In the genomic region with DNA sequence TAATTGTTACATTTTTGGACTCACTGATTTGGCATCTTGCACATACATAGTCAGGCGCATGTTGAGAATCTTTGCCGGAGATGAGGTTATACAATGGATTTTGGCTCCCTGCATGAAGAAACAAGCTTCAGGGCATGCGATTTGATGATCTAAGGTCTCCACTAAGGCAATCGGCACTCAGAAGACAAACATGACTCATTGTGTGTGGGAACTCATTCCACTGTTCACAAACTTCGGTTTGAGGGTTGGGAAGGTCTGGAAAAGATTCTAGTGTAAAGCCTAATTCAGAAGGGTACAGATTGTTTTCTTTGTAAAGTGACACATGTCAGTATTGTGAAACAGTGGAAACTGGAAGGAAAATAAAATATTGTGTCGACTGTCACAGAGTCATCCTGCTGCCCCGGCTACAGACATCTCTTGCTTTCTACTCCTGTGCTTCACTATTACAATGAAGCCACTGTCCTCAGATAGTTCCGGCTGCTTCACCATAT, we compare ENCODE assay signal across 8 cellular contexts.
DNase-seq lines count a peak whose midpoint lies in the region; ATAC-seq lines count a peak whose summit lies in the region.

No MANE protein-coding gene starts in this region.

- H2BK120ac ChIP-seq in mesendoderm (ENCODE audit: low read depth, low read length): no peak overlapping the region

- WGBS in mesendoderm (ENCODE audit: extremely low coverage, insufficient coverage, low lambda C conversion rate): no CpG with 5 or more reads among the region's 8 CpGs

- H2AK5ac ChIP-seq in mesendoderm (ENCODE audit: low read length): no peak overlapping the region

- no peak overlapping the region for H2BK5ac ChIP-seq in mesendoderm (ENCODE audit: low read length)

- ATAC-seq in HG02678 (IDR thresholded peaks at IDR 0.05; ENCODE audit: unreplicated experiment): no peak

- no peak overlapping the region for H3K9ac ChIP-seq in mesendoderm (ENCODE audit: low read length)

- peak; percentile 92 for DNase-seq in AG08395 (ENCODE audit: low spot score)
- peak; percentile 100 for DNase-seq in M059J (ENCODE audit: low read depth)
- peak; percentile 45 to 93 for DNase-seq in dermis microvascular lymphatic vessel endothelial cell (ENCODE audit: low read depth in 2 of 2)
- peak; percentile 49 for DNase-seq in mesendoderm
- DNase-seq in iPS-NIHi7 (ENCODE audit: extremely low spot score): no peak
- no peak for DNase-seq in CD1c-positive myeloid dendritic cell (ENCODE audit: extremely low spot score)
- no peak for DNase-seq in T-helper 2 cell

- H3K27ac ChIP-seq in mesendoderm (ENCODE audit: low read depth, low read length): no peak overlapping the region

- no peak overlapping the region for H3K4me3 ChIP-seq in mesendoderm (ENCODE audit: low read length)

- H3K4ac ChIP-seq in mesendoderm (ENCODE audit: low read depth, low read length): no peak overlapping the region

- H3K36me3 ChIP-seq in mesendoderm (ENCODE audit: control insufficient read depth, insufficient read depth, low read length): no peaks in the 10 kb centered on the region

- H3K27me3 ChIP-seq in mesendoderm (ENCODE audit: insufficient read depth, low read length, poor library complexity): no peaks in the 10 kb centered on the region

- H3K56ac ChIP-seq in mesendoderm (ENCODE audit: low read length): no peak overlapping the region

- no peak overlapping the region for H4K5ac ChIP-seq in mesendoderm (ENCODE audit: low read length)

- no peak overlapping the region for H3K23ac ChIP-seq in mesendoderm (ENCODE audit: low read length)

- no peaks in the 10 kb centered on the region for H3K79me1 ChIP-seq in mesendoderm (ENCODE audit: low read length)

- no peaks in the 10 kb centered on the region for H3K4me1 ChIP-seq in mesendoderm (ENCODE audit: control insufficient read depth, low read depth, low read length)

- no peak overlapping the region for H2BK15ac ChIP-seq in mesendoderm (replicated peaks; ENCODE audit: low read depth)

- H4K8ac ChIP-seq in mesendoderm (ENCODE audit: low read depth, low read length): no peak overlapping the region

- no peak overlapping the region for H3K4me2 ChIP-seq in mesendoderm (ENCODE audit: low read length)

- H3K79me2 ChIP-seq in mesendoderm (ENCODE audit: control insufficient read depth, insufficient read depth, low read length): no peaks in the 10 kb centered on the region

- H3K18ac ChIP-seq in mesendoderm (ENCODE audit: low read length): no peak overlapping the region

Comparison
In these comparisons a context has a peak if more than half of its experiments do, and no peak if none do; other contexts are left out.
1. DNase-seq: peak in AG08395 (single experiment), M059J (single experiment), dermis microvascular lymphatic vessel endothelial cell (2 of 2) and mesendoderm (single experiment); none in iPS-NIHi7 (single experiment), CD1c-positive myeloid dendritic cell (single experiment) and T-helper 2 cell (0 of 5).